In the genomic region with DNA sequence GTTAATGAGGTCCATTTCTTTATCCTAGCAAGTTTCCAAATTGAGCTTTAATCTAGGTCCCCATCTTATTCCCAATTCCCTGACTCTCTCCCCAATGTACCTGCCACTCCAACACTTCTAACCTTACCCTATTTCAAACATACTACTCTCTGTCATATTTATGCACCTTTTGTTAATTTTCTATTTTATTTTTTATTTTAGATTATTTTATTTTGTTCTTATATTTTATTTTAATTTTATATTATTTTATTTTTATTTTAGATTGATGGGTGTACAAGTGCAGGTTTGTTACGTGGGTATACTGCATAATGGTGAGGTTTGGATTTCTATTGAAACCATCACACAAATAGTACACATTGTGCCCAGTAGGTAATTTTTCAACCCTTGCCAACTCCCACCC, we compare ENCODE assay signal across 37 cellular contexts.
DNase-seq lines count a peak whose midpoint lies in the region; ATAC-seq, FAIRE-seq and TF ChIP-seq lines count a peak whose summit lies in the region.
"Had no signal": no experiment of that assay in that cellular context is flagged by ENCODE, and none has a peak within 500 bp of the region (broad histone marks: within the 10 kb centered on the region; RNA-seq: fewer than 3 reads in every experiment).

No MANE protein-coding gene starts in this region.

- H3K4me2 ChIP-seq in neural progenitor cell, result no peak overlapping the region
- H3K4me2 ChIP-seq: A549; BLaER1; BLaER1 treated with 17β-estradiol and CSF1 and Interleukin-3, amounts not matched to agents 10 nM and 100 nM had no signal

- ATAC-seq in WTC11, result no peak
- ATAC-seq in T-helper 17 cell, result no peak
- ATAC-seq: A549; CD8-positive, alpha-beta T cell had no signal

- H3K36me3 ChIP-seq in kidney (ENCODE audit: control insufficient read depth in 1 of 2, insufficient read depth in 2 of 2, low read length in 2 of 2), result no peaks in the 10 kb centered on the region
- no peaks in the 10 kb centered on the region for H3K36me3 ChIP-seq in neural progenitor cell
- no peaks in the 10 kb centered on the region for H3K36me3 ChIP-seq in ovary
- H3K36me3 ChIP-seq: BE2C; BLaER1; BLaER1 treated with 17β-estradiol and CSF1 and Interleukin-3, amounts not matched to agents 10 nM and 100 nM had no signal

- H3K27ac Mint-ChIP-seq in WTC11 (no peak overlapping the region), neural progenitor cell (peak overlapping the region; percentile 58), progenitor cell of endocrine pancreas (peak overlapping the region; percentile 59), T-helper 17 cell (no peak overlapping the region)
- H3K27ac Mint-ChIP-seq: B cell; CD14-positive monocyte; CD4-positive, alpha-beta memory T cell; CD4-positive, alpha-beta T cell; CD4-positive, CD25-positive, alpha-beta regulatory T cell; CD8-positive, alpha-beta memory T cell; CD8-positive, alpha-beta T cell had no signal

- intact Hi-C loops in kidney (cut with DNase I) (no loop called here), ovary (cut with DNase I) (no loop called here)

- no peak overlapping the region for H2AFZ ChIP-seq in neural progenitor cell (replicated peaks)

- 63 to 86% (median 68%) methylated on average over 1 of the region's 1 CpG for WGBS in ovary, 3 donors

- H3K9ac ChIP-seq in kidney (ENCODE audit: low read length in 2 of 2) (no peak overlapping the region), neural progenitor cell (no peak overlapping the region)
- H3K9ac ChIP-seq: BLaER1; BLaER1 treated with 17β-estradiol and CSF1 and Interleukin-3, amounts not matched to agents 10 nM and 100 nM had no signal

- no peaks in the 10 kb centered on the region for H4K20me1 ChIP-seq in neural progenitor cell (ENCODE audit: low read depth)
- H4K20me1 ChIP-seq: BLaER1; BLaER1 treated with 17β-estradiol and CSF1 and Interleukin-3, amounts not matched to agents 10 nM and 100 nM had no signal

- no peaks in the 10 kb centered on the region for H3K79me2 ChIP-seq in neural progenitor cell (ENCODE audit: low read depth)

- no peaks in the 10 kb centered on the region for H3K4me1 Mint-ChIP-seq in WTC11
- no peaks in the 10 kb centered on the region for H3K4me1 Mint-ChIP-seq in neural progenitor cell
- peaks cover 2% of the 10 kb centered on the region for H3K4me1 Mint-ChIP-seq in progenitor cell of endocrine pancreas (ENCODE audit: low read depth)
- H3K4me1 Mint-ChIP-seq in T-helper 17 cell, result no peaks in the 10 kb centered on the region
- H3K4me1 Mint-ChIP-seq: B cell; CD14-positive monocyte; CD4-positive, alpha-beta memory T cell; CD4-positive, CD25-positive, alpha-beta regulatory T cell; CD8-positive, alpha-beta memory T cell had no signal

- TF ChIP-seq EP300 in ovary (IDR thresholded peaks at IDR 0.05), result no peak

- H3K27me3 ChIP-seq in neural progenitor cell (no peaks in the 10 kb centered on the region), ovary (no peaks in the 10 kb centered on the region)
- H3K27me3 ChIP-seq: BE2C; BLaER1; BLaER1 treated with 17β-estradiol and CSF1 and Interleukin-3, amounts not matched to agents 10 nM and 100 nM had no signal

- H3F3A ChIP-seq in neural progenitor cell (ENCODE audit: low read depth), result no peaks in the 10 kb centered on the region

- H3K4me3 Mint-ChIP-seq in WTC11 (no peak overlapping the region), neural progenitor cell (no peak overlapping the region), progenitor cell of endocrine pancreas (ENCODE audit: low read depth) (no peak overlapping the region), T-helper 17 cell (no peak overlapping the region)
- H3K4me3 Mint-ChIP-seq: B cell; CD14-positive monocyte; CD4-positive, alpha-beta memory T cell; CD4-positive, alpha-beta T cell; CD4-positive, CD25-positive, alpha-beta regulatory T cell; CD8-positive, alpha-beta memory T cell; CD8-positive, alpha-beta T cell had no signal

- H3K9me3 Mint-ChIP-seq in WTC11 (peaks cover 7% of the 10 kb centered on the region), neural progenitor cell (peaks cover 6% of the 10 kb centered on the region), progenitor cell of endocrine pancreas (ENCODE audit: low read depth) (no peaks in the 10 kb centered on the region)

- POLR2A ChIA-PET in WTC11 (lab: Charles Lee), result no interaction called here

- no peak for DNase-seq in WTC11 (ENCODE audit: low spot score)
- no peak for DNase-seq in kidney
- DNase-seq in neural progenitor cell (ENCODE audit: low spot score), result no peak
- no peak for DNase-seq in progenitor cell of endocrine pancreas (ENCODE audit: low spot score, unreplicated experiment)
- no peak for DNase-seq in NCI-H1105 treated with DMSO at 0.1 percent for 48 hours (lab: John Stamatoyannopoulos, UW)
- DNase-seq in ovary, result no peak
- DNase-seq in cerebellar nuclear complex (lab: John Stamatoyannopoulos, UW), result no peak
- no peak for DNase-seq in T-helper 17 cell
- DNase-seq: 8988T; ACHN; AML-193; BE2C; C1 segment of cervical spinal cord; Caco-2; Calu3; CD4-positive, alpha-beta memory T cell; CD4-positive, alpha-beta T cell; CD4-positive, CD25-positive, alpha-beta regulatory T cell; CD8-positive, alpha-beta memory T cell; CD8-positive, alpha-beta T cell; COR-L47; DMS 273 treated with DMSO at 0.1 percent for 48 hours; DMS153; DMS53; DMS79; DMS79 treated with DMSO at 0.1 percent for 48 hours; DND-41; EL had no signal

- H3K36me3 Mint-ChIP-seq in WTC11 (no peaks in the 10 kb centered on the region), neural progenitor cell (no peaks in the 10 kb centered on the region), progenitor cell of endocrine pancreas (ENCODE audit: insufficient read depth) (no peaks in the 10 kb centered on the region), T-helper 17 cell (ENCODE audit: low read depth) (no peaks in the 10 kb centered on the region)
- H3K36me3 Mint-ChIP-seq: CD14-positive monocyte; CD4-positive, alpha-beta memory T cell; CD4-positive, CD25-positive, alpha-beta regulatory T cell; CD8-positive, alpha-beta memory T cell; CD8-positive, alpha-beta T cell had no signal

- TF ChIP-seq CTCF in WTC11 (IDR thresholded peaks at IDR 0.05), result no peak
- TF ChIP-seq CTCF in kidney (IDR thresholded peaks at IDR 0.05; ENCODE audit: borderline replicate concordance, extremely low read depth, insufficient read depth), result no peak
- TF ChIP-seq CTCF in neural progenitor cell (IDR thresholded peaks at IDR 0.05), result no peak
- TF ChIP-seq CTCF in progenitor cell of endocrine pancreas (IDR thresholded peaks at IDR 0.05; ENCODE audit: unreplicated experiment), result no peak
- TF ChIP-seq CTCF in ovary (IDR thresholded peaks at IDR 0.05), result no peak

- H3K9me3 ChIP-seq in kidney (ENCODE audit: control insufficient read depth in 1 of 2, low read length in 2 of 2), result no peaks in the 10 kb centered on the region
- H3K9me3 ChIP-seq in neural progenitor cell (ENCODE audit: low read depth), result no peaks in the 10 kb centered on the region
- H3K9me3 ChIP-seq in ovary, result no peaks in the 10 kb centered on the region
- no peaks in the 10 kb centered on the region for H3K9me3 ChIP-seq in T-helper 17 cell (ENCODE audit: control insufficient read depth, low read length, poor library complexity, severe bottlenecking)
- H3K9me3 ChIP-seq: A549; BE2C; BLaER1; BLaER1 treated with 17β-estradiol and CSF1 and Interleukin-3, amounts not matched to agents 10 nM and 100 nM; Caco-2 had no signal

- FAIRE-seq in kidney (lab: Jason Lieb, UNC), result peak; percentile 8
- FAIRE-seq: A204.1, A549, D721Med had no signal

- no peaks in the 10 kb centered on the region for H3K27me3 Mint-ChIP-seq in WTC11 (ENCODE audit: low read depth)
- H3K27me3 Mint-ChIP-seq in neural progenitor cell (ENCODE audit: insufficient read depth, low read depth), result no peaks in the 10 kb centered on the region
- H3K27me3 Mint-ChIP-seq in progenitor cell of endocrine pancreas, result no peaks in the 10 kb centered on the region
- H3K27me3 Mint-ChIP-seq in T-helper 17 cell, result no peaks in the 10 kb centered on the region
- H3K27me3 Mint-ChIP-seq: B cell; CD4-positive, alpha-beta memory T cell; CD4-positive, alpha-beta T cell; CD4-positive, CD25-positive, alpha-beta regulatory T cell; CD8-positive, alpha-beta memory T cell had no signal

- H3K27ac ChIP-seq in kidney (ENCODE audit: low read depth in 2 of 2, low read length in 2 of 2) (no peak overlapping the region), neural progenitor cell (no peak overlapping the region), ovary (no peak overlapping the region)
- H3K27ac ChIP-seq: 22Rv1; A549; BLaER1; BLaER1 treated with 17β-estradiol and CSF1 and Interleukin-3, amounts not matched to agents 10 nM and 100 nM; C4-2B had no signal

- CTCF ChIA-PET in WTC11 (lab: Charles Lee), result no interaction called here

- no peaks in the 10 kb centered on the region for H3K4me1 ChIP-seq in kidney (ENCODE audit: control insufficient read depth in 1 of 2, insufficient read depth in 1 of 2, low read depth in 1 of 2, low read length in 2 of 2)
- H3K4me1 ChIP-seq in neural progenitor cell, result no peaks in the 10 kb centered on the region
- H3K4me1 ChIP-seq in ovary (ENCODE audit: insufficient read depth), result no peaks in the 10 kb centered on the region
- H3K4me1 ChIP-seq: A549; BE2C; BLaER1; BLaER1 treated with 17β-estradiol and CSF1 and Interleukin-3, amounts not matched to agents 10 nM and 100 nM; Caco-2 had no signal

- TF ChIP-seq POLR2A in ovary (IDR thresholded peaks at IDR 0.05), result no peak

- no peak overlapping the region for H3K4me3 ChIP-seq in kidney (ENCODE audit: low read length in 2 of 2)
- H3K4me3 ChIP-seq in neural progenitor cell, result no peak overlapping the region
- no peak overlapping the region for H3K4me3 ChIP-seq in ovary
- H3K4me3 ChIP-seq: A549; BLaER1; BLaER1 treated with 17β-estradiol and CSF1 and Interleukin-3, amounts not matched to agents 10 nM and 100 nM had no signal

TF ChIP-seq in WTC11, 78 proteins besides CTCF, POLR2A, EP300 and RAD21:
- TF ChIP-seq TEAD4 (CRISPR knock-in tag; IDR thresholded peaks at IDR 0.05), result no peak
- TF ChIP-seq, protein P1, sequence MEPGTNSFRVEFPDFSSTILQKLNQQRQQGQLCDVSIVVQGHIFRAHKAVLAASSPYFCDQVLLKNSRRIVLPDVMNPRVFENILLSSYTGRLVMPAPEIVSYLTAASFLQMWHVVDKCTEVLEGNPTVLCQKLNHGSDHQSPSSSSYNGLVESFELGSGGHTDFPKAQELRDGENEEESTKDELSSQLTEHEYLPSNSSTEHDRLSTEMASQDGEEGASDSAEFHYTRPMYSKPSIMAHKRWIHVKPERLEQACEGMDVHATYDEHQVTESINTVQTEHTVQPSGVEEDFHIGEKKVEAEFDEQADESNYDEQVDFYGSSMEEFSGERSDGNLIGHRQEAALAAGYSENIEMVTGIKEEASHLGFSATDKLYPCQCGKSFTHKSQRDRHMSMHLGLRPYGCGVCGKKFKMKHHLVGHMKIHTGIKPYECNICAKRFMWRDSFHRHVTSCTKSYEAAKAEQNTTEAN (CRISPR knock-in tag; IDR thresholded peaks at IDR 0.05), result no peak
- TF ChIP-seq HMGA2 (CRISPR knock-in tag; IDR thresholded peaks at IDR 0.05), result peak; percentile 92
- no peak for TF ChIP-seq ESRRA (CRISPR knock-in tag; IDR thresholded peaks at IDR 0.05; ENCODE audit: borderline replicate concordance)

Comparison
In these comparisons a context has a peak if more than half of its experiments do, and no peak if none do; other contexts are left out.
1. H3K27ac Mint-ChIP-seq: peak in neural progenitor cell (single experiment) and progenitor cell of endocrine pancreas (single experiment); none in WTC11 (single experiment) and T-helper 17 cell (single experiment).